Comparison of ENCODE assay signal across 9 cellular contexts in genomic region chr22:26592368-26593015, GRCh38. TPM values are rescaled to one million over a fixed set of nuclear protein-coding genes. Genes with fewer than 3 reads are reported as not detected.
DNase-seq lines count a peak whose midpoint lies in the region; ATAC-seq and TF ChIP-seq lines count a peak whose summit lies in the region.
"Had no signal": no experiment of that assay in that cellular context is flagged by ENCODE, and none has a peak within 500 bp of the region (broad histone marks: within the 10 kb centered on the region; RNA-seq: fewer than 3 reads in every experiment).

No MANE protein-coding gene starts in this region.

- H3K27me3 Mint-ChIP-seq in activated CD4-positive, alpha-beta T cell treated with anti-CD3 and anti-CD28 coated beads, Interleukin-2, amount 10 ng/mL, durations not matched to agents 7 days and 5 days, result peaks cover 9% of the 10 kb centered on the region
- peaks cover 9% of the 10 kb centered on the region for H3K27me3 Mint-ChIP-seq in WTC11 (ENCODE audit: low read depth)

- H3K4me1 Mint-ChIP-seq in activated CD4-positive, alpha-beta T cell treated with anti-CD3 and anti-CD28 coated beads, Interleukin-2, amount 10 ng/mL, durations not matched to agents 7 days and 5 days, result peaks cover 63% of the 10 kb centered on the region
- H3K4me1 Mint-ChIP-seq in WTC11, result peaks cover 29% of the 10 kb centered on the region

- no peak for TF ChIP-seq CTCF in WTC11 (IDR thresholded peaks at IDR 0.05)

- no peaks in the 10 kb centered on the region for H3K9me3 Mint-ChIP-seq in activated CD4-positive, alpha-beta T cell treated with anti-CD3 and anti-CD28 coated beads, Interleukin-2, amount 10 ng/mL, durations not matched to agents 7 days and 5 days
- peaks cover 6% of the 10 kb centered on the region; the same call in 1 of the 2 replicates for H3K9me3 Mint-ChIP-seq in WTC11

- DNase-seq in NCI-H748 (lab: John Stamatoyannopoulos, UW; ENCODE audit: unreplicated experiment) (peak; percentile 10), NCI-H748 treated with DMSO at 0.1 percent for 48 hours (lab: John Stamatoyannopoulos, UW) (no peak), posterior vena cava (ENCODE audit: low spot score) (peak; percentile 76), WTC11 (ENCODE audit: low spot score) (no peak), left ventricle myocardium superior (no peak)
- peak; percentile 76 for DNase-seq in activated CD4-positive, alpha-beta T cell treated with anti-CD3 and anti-CD28 coated beads, Interleukin-2, amount 10 ng/mL, durations not matched to agents 7 days and 5 days

- intact Hi-C loops in posterior vena cava (cut with DNase I), result no loop called here
- intact Hi-C loops in left ventricle myocardium superior (cut with micrococcal nuclease), result no loop called here

- POLR2A ChIA-PET in activated CD4-positive, alpha-beta T cell treated with anti-CD3 and anti-CD28 coated beads, Interleukin-2, amount 10 ng/mL, durations not matched to agents 7 days and 5 days (lab: Charles Lee), result no interaction called here
- POLR2A ChIA-PET in WTC11 (lab: Charles Lee), result no interaction called here

- CTCF ChIA-PET in activated CD4-positive, alpha-beta T cell treated with anti-CD3 and anti-CD28 coated beads, Interleukin-2, amount 10 ng/mL, durations not matched to agents 7 days and 5 days (lab: Charles Lee), result interaction anchor here (1.1 to 1.7 kb wide), 2 partner anchors 9 to 32 kb away, joined by 3 to 4 read pairs; no protein-coding TSS in a partner anchor
- CTCF ChIA-PET in WTC11 (lab: Charles Lee), result no interaction called here

- H3K36me3 Mint-ChIP-seq in activated CD4-positive, alpha-beta T cell treated with anti-CD3 and anti-CD28 coated beads, Interleukin-2, amount 10 ng/mL, durations not matched to agents 7 days and 5 days (ENCODE audit: low read depth), result peaks cover 8% of the 10 kb centered on the region
- H3K36me3 Mint-ChIP-seq in WTC11, result peaks cover 11% of the 10 kb centered on the region

- H3K4me3 Mint-ChIP-seq in activated CD4-positive, alpha-beta T cell treated with anti-CD3 and anti-CD28 coated beads, Interleukin-2, amount 10 ng/mL, durations not matched to agents 7 days and 5 days, result peak overlapping the region; percentile 18
- H3K4me3 Mint-ChIP-seq in WTC11, result no peak overlapping the region

- ATAC-seq in HG03342 (IDR thresholded peaks at IDR 0.05; ENCODE audit: unreplicated experiment) (peak; percentile 52), WTC11 (no peak), left ventricle myocardium superior (no peak), GM19467 (IDR thresholded peaks at IDR 0.05; ENCODE audit: unreplicated experiment) (no peak)

- peak overlapping the region; percentile 71 for H3K27ac Mint-ChIP-seq in activated CD4-positive, alpha-beta T cell treated with anti-CD3 and anti-CD28 coated beads, Interleukin-2, amount 10 ng/mL, durations not matched to agents 7 days and 5 days
- no peak overlapping the region for H3K27ac Mint-ChIP-seq in WTC11

TF ChIP-seq in WTC11, 78 proteins besides CTCF, POLR2A, EP300 and RAD21:
- TF ChIP-seq ZNF138 (CRISPR knock-in tag; conservative IDR thresholded peaks at IDR 0.05), result no peak
- no peak for TF ChIP-seq JAZF1 (CRISPR knock-in tag; IDR thresholded peaks at IDR 0.05)
- TF ChIP-seq, protein P1, sequence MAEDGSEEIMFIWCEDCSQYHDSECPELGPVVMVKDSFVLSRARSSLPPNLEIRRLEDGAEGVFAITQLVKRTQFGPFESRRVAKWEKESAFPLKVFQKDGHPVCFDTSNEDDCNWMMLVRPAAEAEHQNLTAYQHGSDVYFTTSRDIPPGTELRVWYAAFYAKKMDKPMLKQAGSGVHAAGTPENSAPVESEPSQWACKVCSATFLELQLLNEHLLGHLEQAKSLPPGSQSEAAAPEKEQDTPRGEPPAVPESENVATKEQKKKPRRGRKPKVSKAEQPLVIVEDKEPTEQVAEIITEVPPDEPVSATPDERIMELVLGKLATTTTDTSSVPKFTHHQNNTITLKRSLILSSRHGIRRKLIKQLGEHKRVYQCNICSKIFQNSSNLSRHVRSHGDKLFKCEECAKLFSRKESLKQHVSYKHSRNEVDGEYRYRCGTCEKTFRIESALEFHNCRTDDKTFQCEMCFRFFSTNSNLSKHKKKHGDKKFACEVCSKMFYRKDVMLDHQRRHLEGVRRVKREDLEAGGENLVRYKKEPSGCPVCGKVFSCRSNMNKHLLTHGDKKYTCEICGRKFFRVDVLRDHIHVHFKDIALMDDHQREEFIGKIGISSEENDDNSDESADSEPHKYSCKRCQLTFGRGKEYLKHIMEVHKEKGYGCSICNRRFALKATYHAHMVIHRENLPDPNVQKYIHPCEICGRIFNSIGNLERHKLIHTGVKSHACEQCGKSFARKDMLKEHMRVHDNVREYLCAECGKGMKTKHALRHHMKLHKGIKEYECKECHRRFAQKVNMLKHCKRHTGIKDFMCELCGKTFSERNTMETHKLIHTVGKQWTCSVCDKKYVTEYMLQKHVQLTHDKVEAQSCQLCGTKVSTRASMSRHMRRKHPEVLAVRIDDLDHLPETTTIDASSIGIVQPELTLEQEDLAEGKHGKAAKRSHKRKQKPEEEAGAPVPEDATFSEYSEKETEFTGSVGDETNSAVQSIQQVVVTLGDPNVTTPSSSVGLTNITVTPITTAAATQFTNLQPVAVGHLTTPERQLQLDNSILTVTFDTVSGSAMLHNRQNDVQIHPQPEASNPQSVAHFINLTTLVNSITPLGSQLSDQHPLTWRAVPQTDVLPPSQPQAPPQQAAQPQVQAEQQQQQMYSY (CRISPR knock-in tag; IDR thresholded peaks at IDR 0.05), result no peak
- TF ChIP-seq TEAD4 (CRISPR knock-in tag; IDR thresholded peaks at IDR 0.05), result no peak
- no peak for TF ChIP-seq SP1 (CRISPR knock-in tag; conservative IDR thresholded peaks at IDR 0.05)
- TF ChIP-seq, protein P2, sequence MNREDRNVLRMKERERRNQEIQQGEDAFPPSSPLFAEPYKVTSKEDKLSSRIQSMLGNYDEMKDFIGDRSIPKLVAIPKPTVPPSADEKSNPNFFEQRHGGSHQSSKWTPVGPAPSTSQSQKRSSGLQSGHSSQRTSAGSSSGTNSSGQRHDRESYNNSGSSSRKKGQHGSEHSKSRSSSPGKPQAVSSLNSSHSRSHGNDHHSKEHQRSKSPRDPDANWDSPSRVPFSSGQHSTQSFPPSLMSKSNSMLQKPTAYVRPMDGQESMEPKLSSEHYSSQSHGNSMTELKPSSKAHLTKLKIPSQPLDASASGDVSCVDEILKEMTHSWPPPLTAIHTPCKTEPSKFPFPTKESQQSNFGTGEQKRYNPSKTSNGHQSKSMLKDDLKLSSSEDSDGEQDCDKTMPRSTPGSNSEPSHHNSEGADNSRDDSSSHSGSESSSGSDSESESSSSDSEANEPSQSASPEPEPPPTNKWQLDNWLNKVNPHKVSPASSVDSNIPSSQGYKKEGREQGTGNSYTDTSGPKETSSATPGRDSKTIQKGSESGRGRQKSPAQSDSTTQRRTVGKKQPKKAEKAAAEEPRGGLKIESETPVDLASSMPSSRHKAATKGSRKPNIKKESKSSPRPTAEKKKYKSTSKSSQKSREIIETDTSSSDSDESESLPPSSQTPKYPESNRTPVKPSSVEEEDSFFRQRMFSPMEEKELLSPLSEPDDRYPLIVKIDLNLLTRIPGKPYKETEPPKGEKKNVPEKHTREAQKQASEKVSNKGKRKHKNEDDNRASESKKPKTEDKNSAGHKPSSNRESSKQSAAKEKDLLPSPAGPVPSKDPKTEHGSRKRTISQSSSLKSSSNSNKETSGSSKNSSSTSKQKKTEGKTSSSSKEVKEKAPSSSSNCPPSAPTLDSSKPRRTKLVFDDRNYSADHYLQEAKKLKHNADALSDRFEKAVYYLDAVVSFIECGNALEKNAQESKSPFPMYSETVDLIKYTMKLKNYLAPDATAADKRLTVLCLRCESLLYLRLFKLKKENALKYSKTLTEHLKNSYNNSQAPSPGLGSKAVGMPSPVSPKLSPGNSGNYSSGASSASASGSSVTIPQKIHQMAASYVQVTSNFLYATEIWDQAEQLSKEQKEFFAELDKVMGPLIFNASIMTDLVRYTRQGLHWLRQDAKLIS (CRISPR knock-in tag; IDR thresholded peaks at IDR 0.05; ENCODE audit: borderline replicate concordance), result no peak
- TF ChIP-seq HMGXB4 (CRISPR knock-in tag; IDR thresholded peaks at IDR 0.05), result no peak
- TF ChIP-seq CBFB (CRISPR knock-in tag; IDR thresholded peaks at IDR 0.05; ENCODE audit: low read depth), result no peak
- no peak for TF ChIP-seq TP53 (CRISPR knock-in tag; IDR thresholded peaks at IDR 0.05)
- TF ChIP-seq ATF1 (CRISPR knock-in tag; IDR thresholded peaks at IDR 0.05), result no peak
- TF ChIP-seq MAX (CRISPR knock-in tag; IDR thresholded peaks at IDR 0.05), result no peak
TF ChIP-seq in WTC11: peak in this region for 0.

RNA-seq across cellular contexts. Expression of gene TPST2, which starts 2.6 kb away (rescaled TPM):
- 10 to 100 TPM; 25.9 to 26.3 TPM for total RNA-seq in activated CD4-positive, alpha-beta T cell treated with anti-CD3 and anti-CD28 coated beads, Interleukin-2, amount 10 ng/mL, durations not matched to agents 7 days and 5 days
- 10 to 100 TPM; 24.5 to 33.8 TPM for total RNA-seq in posterior vena cava
- total RNA-seq in WTC11 (2021), result 57.6 to 84.2 TPM (median 75.0 TPM) in 3 replicates
- 27.1 TPM for total RNA-seq in left ventricle myocardium superior

RNA-seq across cellular contexts. Expression of gene CRYBB1, which starts 25.3 kb away (rescaled TPM):
- not detected for total RNA-seq in activated CD4-positive, alpha-beta T cell treated with anti-CD3 and anti-CD28 coated beads, Interleukin-2, amount 10 ng/mL, durations not matched to agents 7 days and 5 days
- total RNA-seq in posterior vena cava, result 1 to 10 TPM; 1.7 to 2.5 TPM
- total RNA-seq in WTC11 (2021), result 4.0 to 5.1 TPM (median 4.6 TPM) in 3 replicates
- total RNA-seq in left ventricle myocardium superior, result 0.64 TPM
- total RNA-seq: glomerular endothelial cell had no signal

RNA-seq across cellular contexts. Expression of gene CRYBA4, which starts 29.3 kb away (rescaled TPM):
- not detected for total RNA-seq in activated CD4-positive, alpha-beta T cell treated with anti-CD3 and anti-CD28 coated beads, Interleukin-2, amount 10 ng/mL, durations not matched to agents 7 days and 5 days
- total RNA-seq in posterior vena cava (not detected), WTC11 (2021) (0.53 to 1.1 TPM (median 0.81 TPM) in 3 replicates), left ventricle myocardium superior (not detected)
- total RNA-seq: glomerular endothelial cell had no signal

Comparison
In these comparisons a context has a peak if more than half of its experiments do, and no peak if none do; other contexts are left out.
1. DNase-seq: peak in NCI-H748 (single experiment), activated CD4-positive, alpha-beta T cell treated with anti-CD3 and anti-CD28 coated beads, Interleukin-2, amount 10 ng/mL, durations not matched to agents 7 days and 5 days (single experiment) and posterior vena cava (single experiment); none in NCI-H748 treated with DMSO at 0.1 percent for 48 hours (single experiment), WTC11 (single experiment) and left ventricle myocardium superior (single experiment).